1 cellular context compared by ENCODE assay signal in genomic region chr1:86471296-86471695, GRCh38.
TF ChIP-seq lines count a peak whose summit lies in the region.

No MANE protein-coding gene starts in this region.

TF ChIP-seq in GM23338, 12 proteins besides CTCF, POLR2A, EP300 and RAD21 (continued from another document):
- no peak for TF ChIP-seq REST (IDR thresholded peaks at IDR 0.05; ENCODE audit: unreplicated experiment)
- no peak for TF ChIP-seq ETS1 (IDR thresholded peaks at IDR 0.05)
- TF ChIP-seq EZH2 (IDR thresholded peaks at IDR 0.05; ENCODE audit: low read depth, unreplicated experiment): no peak
- no peak for TF ChIP-seq CREB1 (CRISPR knock-in tag; IDR thresholded peaks at IDR 0.05; ENCODE audit: low read depth)
- TF ChIP-seq NANOG (IDR thresholded peaks at IDR 0.05; ENCODE audit: borderline replicate concordance): no peak
